8 cellular contexts compared by ENCODE assay signal in genomic region chr2:30915485-30915884, GRCh38.
DNase-seq lines count a peak whose midpoint lies in the region; ATAC-seq and TF ChIP-seq lines count a peak whose summit lies in the region.

No MANE protein-coding gene starts in this region.

- TF ChIP-seq RAD21 in SK-N-SH (IDR thresholded peaks at IDR 0.05; ENCODE audit: low read length): peak; percentile 71

- peak; percentile 31 for DNase-seq in 8988T
- peak; percentile 77 for DNase-seq in SK-N-SH
- DNase-seq in islet precursor cell: peak; percentile 86
- no peak for DNase-seq in hepatic stellate cell (ENCODE audit: low spot score)
- DNase-seq in GOT3 (lab: John Stamatoyannopoulos, UW): no peak

- H3F3A ChIP-seq in SK-N-SH (replicated peaks; ENCODE audit: insufficient read depth): no peaks in the 10 kb centered on the region

- no peaks in the 10 kb centered on the region for H3K27me3 ChIP-seq in SK-N-SH (ENCODE audit: insufficient read depth)

- H3K4me2 ChIP-seq in SK-N-SH: no peak overlapping the region

- H4K20me1 ChIP-seq in SK-N-SH (ENCODE audit: insufficient read depth): no peaks in the 10 kb centered on the region

- POLR2A ChIA-PET in SK-N-SH (lab: Yijun Ruan, JAX): no interaction called here

- WGBS in SK-N-SH (ENCODE audit: low lambda C conversion rate): 14% methylated on average over 3 of the region's 3 CpGs

- peak; percentile 49 for TF ChIP-seq CTCF in GM12872 (IDR thresholded peaks at IDR 0.05; ENCODE audit: insufficient read depth, low read depth, low read length)
- peak; percentile 22; the same call in 1 of the 2 replicates for TF ChIP-seq CTCF in SK-N-SH (IDR thresholded peaks at IDR 0.05)

- TF ChIP-seq EP300 in SK-N-SH (IDR thresholded peaks at IDR 0.05; ENCODE audit: borderline replicate concordance in 1 of 2, low read depth in 1 of 2, low read length in 1 of 2): 0 out of 4 replicates have a peak, but pooled peaks of 1 of the 2 experiments have one; percentile 21

- H3K9me3 ChIP-seq in SK-N-SH: no peaks in the 10 kb centered on the region

- H3K79me2 ChIP-seq in SK-N-SH (ENCODE audit: insufficient read depth): no peaks in the 10 kb centered on the region

- no peak overlapping the region for H2AFZ ChIP-seq in SK-N-SH (ENCODE audit: low read depth)

- ATAC-seq in HG02885 (IDR thresholded peaks at IDR 0.05; ENCODE audit: poor library complexity, unreplicated experiment) (no peak), HG03442 (IDR thresholded peaks at IDR 0.05; ENCODE audit: unreplicated experiment) (no peak)

- H3K4me1 ChIP-seq in SK-N-SH (ENCODE audit: control insufficient read depth in 1 of 2, insufficient read depth in 2 of 2, low read depth in 1 of 2, low read length in 1 of 2): peaks cover 0 to 11% of the 10 kb centered on the region in 2 experiments; a peak in 1 of 4 replicates

- H3K27ac ChIP-seq in SK-N-SH (ENCODE audit: low read depth in 2 of 2, low read length in 1 of 2): peak overlapping the region in 1 of 2 experiments; percentile 71; a peak in 2 of 4 replicates

- H3K36me3 ChIP-seq in SK-N-SH (replicated peaks in 1 of 2; ENCODE audit: control insufficient read depth in 1 of 2, insufficient read depth in 2 of 2, low read length in 1 of 2): no peaks in the 10 kb centered on the region

- no peak overlapping the region for H3K4me3 ChIP-seq in SK-N-SH (ENCODE audit: low read depth in 2 of 2, low read length in 1 of 2)

- CTCF ChIA-PET in SK-N-SH (lab: Yijun Ruan, JAX): interaction anchor here (0.7 to 4.0 kb wide), 24 partner anchors 8 to 418 kb away, joined by 3 to 25 read pairs (median 5); no protein-coding TSS in a partner anchor

- H3K9ac ChIP-seq in SK-N-SH: no peak overlapping the region

- H3K9me2 ChIP-seq in SK-N-SH: no peaks in the 10 kb centered on the region

TF ChIP-seq in SK-N-SH, 30 proteins besides CTCF, POLR2A, EP300 and RAD21:
- no peak for TF ChIP-seq SIN3A (IDR thresholded peaks at IDR 0.05; ENCODE audit: borderline replicate concordance, low read depth, low read length)
- TF ChIP-seq ELF1 (IDR thresholded peaks at IDR 0.05): no peak
- no peak for TF ChIP-seq TCF12 (IDR thresholded peaks at IDR 0.05)
- TF ChIP-seq RCOR1 (IDR thresholded peaks at IDR 0.05; ENCODE audit: low read length): 0 out of 2 replicates have a peak, but pooled peaks have one; percentile 40
- TF ChIP-seq IRF3 (IDR thresholded peaks at IDR 0.05; ENCODE audit: low read depth, low read length): no peak
- TF ChIP-seq SMC3 (IDR thresholded peaks at IDR 0.05; ENCODE audit: low read depth, low read length): peak; percentile 67; the same call in 1 of the 2 replicates

Comparison
In these comparisons a context has a peak if more than half of its experiments do, and no peak if none do; other contexts are left out.
1. DNase-seq: peak in 8988T (single experiment), SK-N-SH (single experiment) and islet precursor cell (single experiment); none in hepatic stellate cell (single experiment) and GOT3 (single experiment).